8 cellular contexts compared by ENCODE assay signal in the genomic region with DNA sequence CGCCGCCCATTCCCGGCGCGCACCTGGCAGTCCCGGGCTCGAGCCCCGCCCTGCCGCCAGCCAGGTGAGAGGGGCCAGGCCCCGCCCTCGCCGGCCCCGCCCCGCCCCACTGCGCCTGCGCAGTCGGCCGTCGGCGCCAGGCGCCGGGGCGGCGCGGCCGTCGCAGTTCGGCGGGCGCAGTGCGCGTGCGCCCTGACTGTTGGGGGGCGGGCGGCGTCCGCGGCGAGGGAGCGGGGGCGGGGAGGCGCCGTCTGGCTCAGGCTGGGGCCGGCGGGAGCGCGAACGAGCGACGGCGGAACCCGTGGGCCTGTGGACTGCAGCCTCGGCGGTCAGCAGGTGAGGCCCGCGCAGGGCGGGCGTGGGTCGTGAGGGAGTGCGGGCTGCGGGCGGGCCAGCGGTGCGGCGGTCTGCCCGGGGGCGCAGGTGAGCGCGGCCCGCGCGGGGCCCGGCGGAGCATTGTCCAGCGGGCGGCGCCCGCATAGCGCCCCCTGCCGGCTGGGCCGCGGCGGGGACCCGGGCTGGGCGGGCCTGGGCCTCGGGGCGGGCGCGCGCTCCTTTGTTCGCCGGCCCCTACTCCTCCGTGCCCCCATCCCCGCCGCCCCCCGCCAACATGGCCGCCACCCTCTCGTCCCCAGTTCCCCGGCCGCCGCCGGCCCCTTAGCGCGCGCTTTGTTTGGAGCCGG. TPM values are rescaled to one million over a fixed set of nuclear protein-coding genes. Genes with fewer than 3 reads are reported as not detected.
DNase-seq lines count a peak whose midpoint lies in the region; ATAC-seq and TF ChIP-seq lines count a peak whose summit lies in the region.

A gene (plus strand): TSS at position 242 of the 683 bp plus-strand sequence. CDS start 38,096 bp downstream, outside the sequence.

- H4K20me1 ChIP-seq in MM.1S (ENCODE audit: insufficient read depth, low read length), result no peaks in the 10 kb centered on the region

- peaks cover 10% of the 10 kb centered on the region; the same call in 1 of the 2 replicates for H3F3A ChIP-seq in MM.1S (ENCODE audit: insufficient read depth, low read length)

- H2AFZ ChIP-seq in MM.1S (ENCODE audit: low read length), result peak within 1 kb of the TSS; percentile 92

- H3K4me1 ChIP-seq in MM.1S (ENCODE audit: low read length) (peaks cover 7% of the 10 kb centered on the region), prostate gland (replicated peaks) (no peaks in the 10 kb centered on the region)

- DNase-seq in HCEC 1CT, result peak; percentile 75
- DNase-seq in MM.1S, result peak; percentile 87
- DNase-seq in T-helper 1 cell, result peak; percentile 71 to 86 (median 76)
- DNase-seq in left cardiac atrium, result peak; percentile 83
- peak; percentile 70 for DNase-seq in prostate gland (ENCODE audit: low spot score)
- peak; percentile 84 for DNase-seq in ureter (ENCODE audit: low spot score)

- H3K27ac ChIP-seq in MM.1S (ENCODE audit: low read length) (peak within 1 kb of the TSS; percentile 69), adipose tissue (ENCODE audit: low read depth, low read length) (no peak within 1 kb of the TSS), prostate gland (peak within 1 kb of the TSS; percentile 87 to 95)

- H3K27me3 ChIP-seq in MM.1S (replicated peaks; ENCODE audit: insufficient read depth, low read length) (no peaks in the 10 kb centered on the region), prostate gland (replicated peaks; ENCODE audit: insufficient read depth) (no peaks in the 10 kb centered on the region)

- intact Hi-C loops in left cardiac atrium (cut with DNase I) (loop anchor here in 1 of 2 donors (5.0 kb wide), 1 partner anchor 81 kb away; no protein-coding TSS in a partner anchor), prostate gland (cut with DNase I) (loop anchor here (2.0 to 10.0 kb wide), 3 partner anchors 146 to 284 kb away; a partner anchor contains a TSS)

- H3K9me2 ChIP-seq in MM.1S (replicated peaks; ENCODE audit: insufficient read depth, low read length), result no peaks in the 10 kb centered on the region

- H3K9ac ChIP-seq in MM.1S (ENCODE audit: low read length), result peak within 1 kb of the TSS; percentile 83

- H3K79me2 ChIP-seq in MM.1S (ENCODE audit: low read length), result peaks cover 45% of the 10 kb centered on the region

- H3K36me3 ChIP-seq in MM.1S (replicated peaks; ENCODE audit: insufficient read depth, low read length), result no peaks in the 10 kb centered on the region
- H3K36me3 ChIP-seq in prostate gland, result no peaks in the 10 kb centered on the region

- H3K4me3 ChIP-seq in MM.1S (ENCODE audit: low read length), result peak within 1 kb of the TSS; percentile 97
- H3K4me3 ChIP-seq in prostate gland, result peak within 1 kb of the TSS; percentile 87 to 91

- peak; percentile 43; the same call in 2 of the 3 replicates for TF ChIP-seq CTCF in GM12872 (IDR thresholded peaks at IDR 0.05; ENCODE audit: insufficient read depth, low read depth, low read length)
- no peak for TF ChIP-seq CTCF in MM.1S (IDR thresholded peaks at IDR 0.05; ENCODE audit: low read length)
- peak; percentile 41 to 72 (median 50) for TF ChIP-seq CTCF in prostate gland (IDR thresholded peaks at IDR 0.05)

- TF ChIP-seq POLR2A in prostate gland (IDR thresholded peaks at IDR 0.05), result no peak

- H3K4me2 ChIP-seq in MM.1S (ENCODE audit: low read depth, low read length), result peak within 1 kb of the TSS; percentile 81

- WGBS in adipose tissue, 3 donors, result 1% methylated on average over 51 to 106 of the region's 106 CpGs
- under 1% methylated on average over 99 of the region's 106 CpGs for WGBS in prostate gland

- ATAC-seq in left cardiac atrium, result peak; percentile 90 to 91

- no peaks in the 10 kb centered on the region for H3K9me3 ChIP-seq in MM.1S (replicated peaks; ENCODE audit: insufficient read depth, low read length)
- no peaks in the 10 kb centered on the region for H3K9me3 ChIP-seq in prostate gland

RNA-seq across cellular contexts. Expression of the gene that starts here (rescaled TPM):
- 10 to 100 TPM; 13.4 to 38.5 (median 23.3) TPM for polyA plus RNA-seq in adipose tissue
- total RNA-seq in left cardiac atrium (10 to 100 TPM; 55.6 to 56.3 TPM), prostate gland (10 to 100 TPM; 74.5 to 98.5 TPM), ureter (77.9 TPM)
